ENCODE assay signal across 15 cellular contexts in genomic region chr3:37526511-37526910, GRCh38.
DNase-seq lines count a peak whose midpoint lies in the region; TF ChIP-seq lines count a peak whose summit lies in the region.
"Had no signal": no experiment of that assay in that cellular context is flagged by ENCODE, and none has a peak within 500 bp of the region (broad histone marks: within the 10 kb centered on the region; RNA-seq: fewer than 3 reads in every experiment).

No MANE protein-coding gene starts in this region.

- H3K9ac ChIP-seq in GM23248, result no peak overlapping the region

- intact Hi-C loops in activated T-helper 2 cell treated with anti-CD3 and anti-CD28 coated beads, Interferon-gamma antibody, Interleukin-2, Interleukin-4, amounts not matched to agents 10 μg/mL and 5 μg/mL and 100 μg/mL, durations not matched to agents 14 hours and 24 hours and 36 hours (cut with micrococcal nuclease), result no loop called here

- H3K27me3 Mint-ChIP-seq in activated T-helper 2 cell treated with anti-CD3 and anti-CD28 coated beads, Interferon-gamma antibody, Interleukin-2, Interleukin-4, amounts not matched to agents 10 μg/mL and 5 μg/mL and 100 μg/mL, durations not matched to agents 14 hours and 24 hours and 36 hours (ENCODE audit: low read depth), result peaks cover 15% of the 10 kb centered on the region

- H3F3A ChIP-seq in GM23248 (ENCODE audit: insufficient read depth), result no peaks in the 10 kb centered on the region

- WGBS in GM23248 (ENCODE audit: low coverage in 1 of 2, low lambda C conversion rate in 2 of 2, missing lambda C conversion rate in 2 of 2), 2 experiments, result 6% methylated on average over 8 of the region's 8 CpGs

- no peak for TF ChIP-seq CTCF in coronary artery (IDR thresholded peaks at IDR 0.05)

- no peak overlapping the region for H2AFZ ChIP-seq in GM23248

- H3K36me3 ChIP-seq in GM23248 (ENCODE audit: low read depth), result no peaks in the 10 kb centered on the region

- in situ Hi-C loops in GM23248 (cut with MboI), result no loop called here

- H3K4me1 ChIP-seq in GM23248 (ENCODE audit: insufficient read depth), result peaks cover 11% of the 10 kb centered on the region

- H3K4me2 ChIP-seq in GM23248 (ENCODE audit: unreplicated experiment), result no peak overlapping the region

- peaks cover 6% of the 10 kb centered on the region; the same call in 1 of the 2 replicates for H3K27me3 ChIP-seq in GM23248 (replicated peaks; ENCODE audit: insufficient read depth)

- H3K79me2 ChIP-seq in GM23248 (ENCODE audit: insufficient read depth), result no peaks in the 10 kb centered on the region

- H3K27ac Mint-ChIP-seq in activated T-helper 2 cell treated with anti-CD3 and anti-CD28 coated beads, Interferon-gamma antibody, Interleukin-2, Interleukin-4, amounts not matched to agents 10 μg/mL and 5 μg/mL and 100 μg/mL, durations not matched to agents 14 hours and 24 hours and 36 hours, result no peak overlapping the region
- H3K27ac Mint-ChIP-seq: activated naive CD8-positive, alpha-beta T cell had no signal

- no peak overlapping the region for H3K4me3 ChIP-seq in GM23248
- H3K4me3 ChIP-seq in coronary artery, result no peak overlapping the region

- H3K9me3 ChIP-seq in GM23248 (ENCODE audit: low read depth), result no peaks in the 10 kb centered on the region

- no peak overlapping the region for H3K4me3 Mint-ChIP-seq in activated T-helper 2 cell treated with anti-CD3 and anti-CD28 coated beads, Interferon-gamma antibody, Interleukin-2, Interleukin-4, amounts not matched to agents 10 μg/mL and 5 μg/mL and 100 μg/mL, durations not matched to agents 14 hours and 24 hours and 36 hours (ENCODE audit: low read depth)
- H3K4me3 Mint-ChIP-seq: activated naive CD8-positive, alpha-beta T cell had no signal

- no peaks in the 10 kb centered on the region for H3K4me1 Mint-ChIP-seq in activated T-helper 2 cell treated with anti-CD3 and anti-CD28 coated beads, Interferon-gamma antibody, Interleukin-2, Interleukin-4, amounts not matched to agents 10 μg/mL and 5 μg/mL and 100 μg/mL, durations not matched to agents 14 hours and 24 hours and 36 hours (ENCODE audit: low read depth)

- H3K27ac ChIP-seq in GM23248 (no peak overlapping the region), coronary artery (peak overlapping the region; percentile 64 to 79)

- H3K9me3 Mint-ChIP-seq in activated T-helper 2 cell treated with anti-CD3 and anti-CD28 coated beads, Interferon-gamma antibody, Interleukin-2, Interleukin-4, amounts not matched to agents 10 μg/mL and 5 μg/mL and 100 μg/mL, durations not matched to agents 14 hours and 24 hours and 36 hours, result no peaks in the 10 kb centered on the region

- DNase-seq in GM23248 (peak; percentile 75), coronary artery (ENCODE audit: low spot score) (peak; percentile 87), iris pigment epithelial cell (ENCODE audit: low read depth) (peak; percentile 10), stromal cell of bone marrow (ENCODE audit: low read depth) (peak; percentile 82), NOMO-1 treated with DMSO at 0.1 percent for 48 hours (lab: John Stamatoyannopoulos, UW; ENCODE audit: unreplicated experiment) (no peak)
- DNase-seq in activated naive CD4-positive, alpha-beta T cell treated with Interleukin-2 at 50 U/mL for 16 hours, result no peak
- no peak for DNase-seq in stimulated activated CD4-positive, alpha-beta T cell treated with anti-CD3 and anti-CD28 coated beads, Interleukin-12 subunit alpha, Interleukin-12 subunit beta, amount 100 ng/mL, for 4 hours
- no peak for DNase-seq in activated T-helper 2 cell treated with anti-CD3 and anti-CD28 coated beads, Interferon-gamma antibody, Interleukin-2, Interleukin-4, amounts not matched to agents 10 μg/mL and 5 μg/mL and 100 μg/mL, durations not matched to agents 14 hours and 24 hours and 36 hours (ENCODE audit: low spot score)
- DNase-seq: HCEC 1CT, hippocampal formation, Kasumi-1, NCI-H226, retina, T1000 had no signal

- no peaks in the 10 kb centered on the region for H3K9me2 ChIP-seq in GM23248 (ENCODE audit: insufficient read depth)

- no peaks in the 10 kb centered on the region for H3K36me3 Mint-ChIP-seq in activated T-helper 2 cell treated with anti-CD3 and anti-CD28 coated beads, Interferon-gamma antibody, Interleukin-2, Interleukin-4, amounts not matched to agents 10 μg/mL and 5 μg/mL and 100 μg/mL, durations not matched to agents 14 hours and 24 hours and 36 hours (ENCODE audit: low read depth)
- H3K36me3 Mint-ChIP-seq: activated naive CD8-positive, alpha-beta T cell had no signal

- H4K20me1 ChIP-seq in GM23248 (ENCODE audit: insufficient read depth), result no peaks in the 10 kb centered on the region

Comparison
In these comparisons a context has a peak if more than half of its experiments do, and no peak if none do; other contexts are left out.
1. DNase-seq: peak in GM23248 (single experiment), coronary artery (single experiment), iris pigment epithelial cell (single experiment) and stromal cell of bone marrow (single experiment); none in activated naive CD4-positive, alpha-beta T cell treated with Interleukin-2 at 50 U/mL for 16 hours (single experiment), NOMO-1 treated with DMSO at 0.1 percent for 48 hours (single experiment), stimulated activated CD4-positive, alpha-beta T cell treated with anti-CD3 and anti-CD28 coated beads, Interleukin-12 subunit alpha, Interleukin-12 subunit beta, amount 100 ng/mL, for 4 hours (single experiment) and activated T-helper 2 cell treated with anti-CD3 and anti-CD28 coated beads, Interferon-gamma antibody, Interleukin-2, Interleukin-4, amounts not matched to agents 10 μg/mL and 5 μg/mL and 100 μg/mL, durations not matched to agents 14 hours and 24 hours and 36 hours (single experiment).